In genomic region chr7:6857714-6858314, GRCh38 we compare ENCODE assay signal across 8 cellular contexts. TPM values are rescaled to one million over a fixed set of nuclear protein-coding genes. Genes with fewer than 3 reads are reported as not detected.
A peak's percentile ranks its signal among the peaks of the same experiment; 100 is the strongest.
DNase-seq lines count a peak whose midpoint lies in the region; ATAC-seq and TF ChIP-seq lines count a peak whose summit lies in the region.
"Not testable (repeated sequence)": the region's sequence is repeated elsewhere in the genome, so short reads cannot be mapped to it uniquely, and the experiment has no call there.

No MANE protein-coding gene starts in this region.

- intact Hi-C loops in activated B cell treated with CpG ODN at 0.5 μM for 24 hours (cut with micrococcal nuclease): loop anchor here (1.0 to 5.0 kb wide), 2 partner anchors 271 to 342 kb away; no protein-coding TSS in a partner anchor
- intact Hi-C loops in head of caudate nucleus (cut with DNase I): not testable (repeated sequence)

- not testable (repeated sequence) for H3K4me3 Mint-ChIP-seq in activated B cell treated with CpG ODN at 0.5 μM for 24 hours

- not testable (repeated sequence) for H3K9me3 Mint-ChIP-seq in activated B cell treated with CpG ODN at 0.5 μM for 24 hours

- H3K36me3 Mint-ChIP-seq in activated B cell treated with CpG ODN at 0.5 μM for 24 hours (ENCODE audit: low read depth): not testable (repeated sequence)

- not testable (repeated sequence) for H3K27ac ChIP-seq in neutrophil

- not testable (repeated sequence) for H3K27me3 Mint-ChIP-seq in activated B cell treated with CpG ODN at 0.5 μM for 24 hours

- ATAC-seq in activated B cell treated with CpG ODN at 0.5 μM for 24 hours (ENCODE audit: low read depth): not testable (repeated sequence)

- H3K4me1 Mint-ChIP-seq in activated B cell treated with CpG ODN at 0.5 μM for 24 hours: not testable (repeated sequence)

- peaks cover 39% of the 10 kb centered on the region for H3K27me3 ChIP-seq in neutrophil

- not testable (repeated sequence) for H3K36me3 ChIP-seq in neutrophil

- CTCF ChIA-PET in activated B cell treated with CpG ODN at 0.5 μM for 24 hours (lab: Charles Lee): interaction anchor here (1.4 kb wide), 1 partner anchor 342 kb away, joined by 5 read pairs; no protein-coding TSS in a partner anchor

- POLR2A ChIA-PET in activated B cell treated with CpG ODN at 0.5 μM for 24 hours (lab: Charles Lee): not testable (repeated sequence)

- H3K4me1 ChIP-seq in neutrophil (ENCODE audit: control insufficient read depth in 1 of 2, insufficient read depth in 1 of 2, low read depth in 1 of 2, low read length in 1 of 2): not testable (repeated sequence)

- H3K4me3 ChIP-seq in HFF-Myc (replicated peaks; ENCODE audit: low read depth, low read length); neutrophil (ENCODE audit: low read depth in 1 of 2, low read length in 1 of 2): not testable (repeated sequence)

- TF ChIP-seq CTCF in HFF-Myc (IDR thresholded peaks at IDR 0.05; ENCODE audit: low read depth, low read length, missing control alignments) (peak; percentile 40), neutrophil (IDR thresholded peaks at IDR 0.05) (peak; percentile 75)
- not testable (repeated sequence) for TF ChIP-seq CTCF in activated B cell treated with CpG ODN at 0.5 μM for 24 hours (IDR thresholded peaks at IDR 0.05)

- not testable (repeated sequence) for H3K9me3 ChIP-seq in neutrophil

- not testable (repeated sequence) for H3K27ac Mint-ChIP-seq in activated B cell treated with CpG ODN at 0.5 μM for 24 hours

- DNase-seq in CD1c-positive myeloid dendritic cell (ENCODE audit: extremely low spot score) (peak; percentile 38), HFF-Myc (ENCODE audit: extremely low read depth, low read depth) (peak; percentile 3), NCI-H69 (lab: John Stamatoyannopoulos, UW) (peak; percentile 56), activated B cell treated with CpG ODN at 0.5 μM for 24 hours (peak; percentile 66), amygdala (lab: John Stamatoyannopoulos, UW) (peak in 42 of 56 donors; percentile 2 to 79 (median 24)), head of caudate nucleus (peak; percentile 32 to 90 (median 76))
- peak; percentile 56 to 57 for DNase-seq in stimulated activated CD8-positive, alpha-beta memory T cell treated with anti-CD3 and anti-CD28 coated beads, Interleukin-4, amount 100 ng/mL, for 4 hours (ENCODE audit: low read depth in 2 of 2, low spot score in 1 of 2)

RNA-seq across cellular contexts. Expression of gene CCZ1B, which starts 31.7 kb away (rescaled TPM):
- 75.2 and 84.2 TPM in 2 replicates for total RNA-seq in activated B cell treated with CpG ODN at 0.5 μM for 24 hours

Comparison
In these comparisons a context has a peak if more than half of its experiments do, and no peak if none do; other contexts are left out.
1. DNase-seq: peak in every context shown above with its lines; median percentile 76 in head of caudate nucleus; 66 in activated B cell treated with CpG ODN at 0.5 μM for 24 hours; 56 in stimulated activated CD8-positive, alpha-beta memory T cell treated with anti-CD3 and anti-CD28 coated beads, Interleukin-4, amount 100 ng/mL, for 4 hours; 56 in NCI-H69; 38 in CD1c-positive myeloid dendritic cell; 24 in amygdala; 3 in HFF-Myc.